ENCODE assay signal across 14 cellular contexts in the genomic region with DNA sequence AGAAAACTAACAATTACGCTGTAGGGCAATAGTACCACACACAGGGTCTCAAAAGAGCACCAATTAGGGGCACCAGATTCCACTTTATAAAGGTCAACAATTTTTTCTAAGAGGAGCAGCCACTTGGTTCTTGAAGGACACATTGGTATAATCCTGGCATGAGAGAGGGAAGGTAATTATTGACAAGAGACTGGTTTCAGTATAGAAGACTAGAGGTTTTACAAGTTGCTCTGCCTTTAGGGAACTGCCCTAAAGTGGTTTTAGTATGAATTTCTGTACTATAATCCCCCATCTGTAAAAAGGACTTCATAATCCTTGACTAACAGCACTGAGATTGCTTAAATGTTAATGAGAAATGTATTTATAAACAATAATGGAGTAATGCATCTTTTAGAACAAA.
"Had no signal": no experiment of that assay in that cellular context is flagged by ENCODE, and none has a peak within 500 bp of the region (broad histone marks: within the 10 kb centered on the region; RNA-seq: fewer than 3 reads in every experiment).

No MANE protein-coding gene starts in this region.

- H3K4me3 ChIP-seq: dorsolateral prefrontal cortex, hepatocyte, ovary, upper lobe of right lung had no signal

- DNase-seq: activated CD4-positive, alpha-beta T cell treated with anti-CD3 and anti-CD28 coated beads for 4 hours; activated CD8-positive, alpha-beta memory T cell treated with anti-CD3 and anti-CD28 coated beads, Interleukin-2, amount 50 U/mL, for 48 hours; activated CD8-positive, alpha-beta T cell treated with anti-CD3 and anti-CD28 coated beads for 36 hours; activated naive CD4-positive, alpha-beta T cell; dorsolateral prefrontal cortex; kidney; left ventricle myocardium superior; ovary; stimulated activated CD4-positive, alpha-beta T cell treated with anti-CD3 and anti-CD28 coated beads, Interleukin-2, amount 100 ng/mL, for 48 hours; upper lobe of right lung had no signal

- H3K27me3 Mint-ChIP-seq: activated CD8-positive, alpha-beta T cell treated with anti-CD3 and anti-CD28 coated beads for 36 hours; stimulated activated naive CD8-positive, alpha-beta T cell treated with anti-CD3 and anti-CD28 coated beads, Interleukin-15, Interleukin-2, amounts not matched to agents 100 ng/mL and 50 ng/mL, for 24 hours had no signal

- H3K9me3 ChIP-seq: ovary, upper lobe of right lung had no signal

- H3K4me1 ChIP-seq: upper lobe of right lung had no signal

- H3K36me3 ChIP-seq: ovary, upper lobe of right lung had no signal

- H3K27ac Mint-ChIP-seq: activated CD8-positive, alpha-beta T cell treated with anti-CD3 and anti-CD28 coated beads for 36 hours; activated T-helper 1 cell treated with anti-CD3 and anti-CD28 coated beads, Interleukin-12 subunit alpha, Interleukin-12 subunit beta, Interleukin-2, Interleukin-4 antibody, amounts not matched to agents 30 ng/mL and 10 ng/mL and 1 ng/mL, durations not matched to agents 14 hours and 24 hours and 36 hours; stimulated activated naive CD8-positive, alpha-beta T cell treated with anti-CD3 and anti-CD28 coated beads, Interleukin-15, Interleukin-2, amounts not matched to agents 100 ng/mL and 50 ng/mL, for 24 hours had no signal

- H3K9me3 Mint-ChIP-seq: activated T-helper 1 cell treated with anti-CD3 and anti-CD28 coated beads, Interleukin-12 subunit alpha, Interleukin-12 subunit beta, Interleukin-2, Interleukin-4 antibody, amounts not matched to agents 30 ng/mL and 10 ng/mL and 1 ng/mL, durations not matched to agents 14 hours and 24 hours and 36 hours; neural crest cell had no signal

- H3K27me3 ChIP-seq: hepatocyte, ovary, upper lobe of right lung had no signal

- H3K27ac ChIP-seq: dorsolateral prefrontal cortex, hepatocyte, ovary, upper lobe of right lung had no signal

- H3K4me3 Mint-ChIP-seq: activated CD8-positive, alpha-beta T cell treated with anti-CD3 and anti-CD28 coated beads for 36 hours; activated T-helper 1 cell treated with anti-CD3 and anti-CD28 coated beads, Interleukin-12 subunit alpha, Interleukin-12 subunit beta, Interleukin-2, Interleukin-4 antibody, amounts not matched to agents 30 ng/mL and 10 ng/mL and 1 ng/mL, durations not matched to agents 14 hours and 24 hours and 36 hours; neural crest cell; stimulated activated naive CD8-positive, alpha-beta T cell treated with anti-CD3 and anti-CD28 coated beads, Interleukin-15, Interleukin-2, amounts not matched to agents 100 ng/mL and 50 ng/mL, for 24 hours had no signal

- H3K4me1 Mint-ChIP-seq: neural crest cell had no signal

- ATAC-seq: activated CD8-positive, alpha-beta T cell treated with anti-CD3 and anti-CD28 coated beads for 36 hours; left ventricle myocardium superior; upper lobe of right lung had no signal
